In the genomic region with DNA sequence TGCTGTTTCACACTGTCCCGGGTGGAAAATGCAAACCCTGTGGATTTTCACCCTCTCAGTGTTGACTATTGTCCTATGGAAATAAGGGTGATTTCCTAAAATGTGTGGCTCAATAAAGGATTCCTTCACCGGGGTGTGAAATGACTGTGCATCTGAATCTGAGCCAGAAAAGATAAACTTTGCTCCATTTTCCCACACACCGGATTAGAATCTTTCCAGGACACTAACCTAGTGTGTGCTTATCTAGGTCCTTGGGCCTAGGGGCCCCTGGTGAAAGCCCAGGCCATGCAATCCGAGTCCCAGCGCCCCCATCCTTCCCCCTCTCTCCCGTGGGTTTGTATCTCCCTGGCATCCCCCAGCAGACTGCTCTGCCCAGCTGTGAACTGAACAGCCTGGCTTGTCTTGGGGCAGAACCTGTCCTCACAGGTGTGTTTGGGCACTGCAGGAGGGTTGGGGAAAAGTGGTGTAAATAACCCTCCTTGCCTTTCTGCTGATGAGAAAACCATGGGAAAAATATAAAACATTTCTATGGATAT, we compare ENCODE assay signal across 17 cellular contexts.
"Had no signal": no experiment of that assay in that cellular context is flagged by ENCODE, and none has a peak within 500 bp of the region (broad histone marks: within the 10 kb centered on the region; RNA-seq: fewer than 3 reads in every experiment).

No MANE protein-coding gene starts in this region.

- ATAC-seq: activated naive CD4-positive, alpha-beta T cell treated with anti-CD3 and anti-CD28 coated beads, Interleukin-2, amount 50 U/mL, for 72 hours; left colon; lower lobe of right lung; T-cell had no signal

- DNase-seq: activated CD4-positive, CD25-positive, alpha-beta regulatory T cell treated with anti-CD3 and anti-CD28 coated beads, Interleukin-2, amount 50 U/mL, for 72 hours; activated CD8-positive, alpha-beta memory T cell treated with anti-CD3 and anti-CD28 coated beads for 24 hours; activated gamma-delta T cell; amniotic stem cell; caudate nucleus; dorsolateral prefrontal cortex; left colon; lower lobe of right lung; psoas muscle; right cardiac atrium; T-cell; T-helper 9 cell; transverse colon had no signal

- H3K4me2 ChIP-seq: hepatocyte had no signal

- H3K4me3 ChIP-seq: dorsolateral prefrontal cortex, hepatocyte, lower lobe of right lung, psoas muscle, skin epidermis, transverse colon, vagina had no signal

- H3K27me3 ChIP-seq: dorsolateral prefrontal cortex, hepatocyte, transverse colon, vagina had no signal

- H3K9me3 ChIP-seq: lower lobe of right lung, psoas muscle, transverse colon, vagina had no signal

- H2AFZ ChIP-seq: hepatocyte had no signal

- H3K79me2 ChIP-seq: hepatocyte had no signal

- H3K27ac ChIP-seq: dorsolateral prefrontal cortex, lower lobe of right lung, psoas muscle, vagina had no signal

- H3K36me3 ChIP-seq: lower lobe of right lung, transverse colon, vagina had no signal
